Comparison of ENCODE assay signal across 21 cellular contexts in genomic region chr2:99537910-99538485, GRCh38.
"Had no signal": no experiment of that assay in that cellular context is flagged by ENCODE, and none has a peak within 500 bp of the region (broad histone marks: within the 10 kb centered on the region; RNA-seq: fewer than 3 reads in every experiment).

No MANE protein-coding gene starts in this region.

- H3K36me3 ChIP-seq: SJCRH30 had no signal

- H3K4me3 ChIP-seq: SJCRH30 had no signal

- ATAC-seq: SK-N-SH treated with all-trans-retinoic acid at 6 μM for 48 hours, T-cell had no signal

- H3K4me3 Mint-ChIP-seq: T-cell had no signal

- H3K36me3 Mint-ChIP-seq: T-cell had no signal

- H3K4me1 Mint-ChIP-seq: T-cell had no signal

- H3K9me3 ChIP-seq: SJCRH30 had no signal

- H3K27me3 ChIP-seq: SJCRH30 had no signal

- H3K27ac Mint-ChIP-seq: T-cell had no signal

- FAIRE-seq: RCC 7860 had no signal

- DNase-seq: KBM-7, MM.1S, NCI-H1092 treated with DMSO at 0.1 percent for 48 hours, NCI-H1436, NCI-H187, NCI-H2029, NCI-H2081 treated with DMSO at 0.1 percent for 48 hours, NCI-H2171, NCI-H226, NCI-H446, NCI-H510A, NCI-H524 treated with DMSO at 0.1 percent for 48 hours, NCI-H69, NCI-H774, Right ventricle myocardium superior, RPMI8226, SJCRH30, SW 1271, T-cell had no signal

- H3K4me1 ChIP-seq: SJCRH30 had no signal

- H3K27ac ChIP-seq: SJCRH30 had no signal
